ENCODE assay signal across 1 cellular context in genomic region chr11:122715883-122716282, GRCh38.
TF ChIP-seq lines count a peak whose summit lies in the region.

No MANE protein-coding gene starts in this region.

TF ChIP-seq in WTC11, 78 proteins besides CTCF, POLR2A, EP300 and RAD21 (continued from another document):
- TF ChIP-seq PRDM15 (CRISPR knock-in tag; IDR thresholded peaks at IDR 0.05): no peak
- TF ChIP-seq ZNF423 (CRISPR knock-in tag; IDR thresholded peaks at IDR 0.05): no peak
- TF ChIP-seq MXD4 (CRISPR knock-in tag; IDR thresholded peaks at IDR 0.05; ENCODE audit: borderline replicate concordance): no peak
- TF ChIP-seq ESRRA (CRISPR knock-in tag; IDR thresholded peaks at IDR 0.05; ENCODE audit: borderline replicate concordance): no peak
- TF ChIP-seq MYBL2 (CRISPR knock-in tag; IDR thresholded peaks at IDR 0.05): no peak
- no peak for TF ChIP-seq NR3C1 (CRISPR knock-in tag; conservative IDR thresholded peaks at IDR 0.05; ENCODE audit: low read depth)
- no peak for TF ChIP-seq USF2 (CRISPR knock-in tag; IDR thresholded peaks at IDR 0.05)
- no peak for TF ChIP-seq ZNF532 (CRISPR knock-in tag; IDR thresholded peaks at IDR 0.05; ENCODE audit: borderline replicate concordance)
- TF ChIP-seq ELF4 (CRISPR knock-in tag; IDR thresholded peaks at IDR 0.05; ENCODE audit: low read depth): no peak
- TF ChIP-seq MAX (CRISPR knock-in tag; IDR thresholded peaks at IDR 0.05): no peak
- TF ChIP-seq TP53 (CRISPR knock-in tag; IDR thresholded peaks at IDR 0.05): no peak
TF ChIP-seq in WTC11: peak in this region for 0.
